Comparison of ENCODE assay signal across 21 cellular contexts in genomic region chr4:113943085-113943484, GRCh38. TPM values are rescaled to one million over a fixed set of nuclear protein-coding genes. Genes with fewer than 3 reads are reported as not detected.
DNase-seq lines count a peak whose midpoint lies in the region; ATAC-seq, FAIRE-seq and TF ChIP-seq lines count a peak whose summit lies in the region.
"Had no signal": no experiment of that assay in that cellular context is flagged by ENCODE, and none has a peak within 500 bp of the region (broad histone marks: within the 10 kb centered on the region; RNA-seq: fewer than 3 reads in every experiment).

No MANE protein-coding gene starts in this region.

- POLR2A ChIA-PET in Panc1 (lab: Charles Lee), result no interaction called here

- H4K20me1 ChIP-seq in keratinocyte (ENCODE audit: control insufficient read depth, extremely low read depth, insufficient read depth, low read length), result no peaks in the 10 kb centered on the region

- peaks cover 23% of the 10 kb centered on the region for H3K4me1 Mint-ChIP-seq in activated naive CD4-positive, alpha-beta T cell treated with anti-CD3 and anti-CD28 coated beads, Interleukin-2, amount 50 U/mL, for 24 hours

- H3K4me3 Mint-ChIP-seq in activated naive CD4-positive, alpha-beta T cell treated with anti-CD3 and anti-CD28 coated beads, Interleukin-2, amount 50 U/mL, for 24 hours, result no peak overlapping the region
- H3K4me3 Mint-ChIP-seq: CD4-positive, alpha-beta T cell; H9 had no signal

- H3K9me1 ChIP-seq in keratinocyte (ENCODE audit: control insufficient read depth, extremely low read depth, insufficient read depth, low read length), result no peaks in the 10 kb centered on the region

- H3K9me3 ChIP-seq in Panc1 (ENCODE audit: control insufficient read depth, insufficient read depth, low read depth, low read length) (no peaks in the 10 kb centered on the region), keratinocyte (ENCODE audit: control insufficient read depth, low read depth, low read length) (no peaks in the 10 kb centered on the region)

- H3K4me2 ChIP-seq in keratinocyte (ENCODE audit: control insufficient read depth, extremely low read depth, insufficient read depth, low read depth, low read length), result no peak overlapping the region

- no peaks in the 10 kb centered on the region for H3K36me3 Mint-ChIP-seq in activated naive CD4-positive, alpha-beta T cell treated with anti-CD3 and anti-CD28 coated beads, Interleukin-2, amount 50 U/mL, for 24 hours
- no peaks in the 10 kb centered on the region for H3K36me3 Mint-ChIP-seq in activated naive CD4-positive, alpha-beta T cell treated with anti-CD3 and anti-CD28 coated beads, Interleukin-2, amount 50 U/mL, for 72 hours

- no peaks in the 10 kb centered on the region for H3K9me3 Mint-ChIP-seq in activated naive CD4-positive, alpha-beta T cell treated with anti-CD3 and anti-CD28 coated beads, Interleukin-2, amount 50 U/mL, for 24 hours
- H3K9me3 Mint-ChIP-seq in activated naive CD4-positive, alpha-beta T cell treated with anti-CD3 and anti-CD28 coated beads, Interleukin-2, amount 50 U/mL, for 72 hours, result peaks cover 0 to 4% of the 10 kb centered on the region in 2 donors
- H3K9me3 Mint-ChIP-seq: CD4-positive, alpha-beta T cell had no signal

- H3K27me3 ChIP-seq in Panc1 (ENCODE audit: control insufficient read depth, insufficient read depth, low read length), result no peaks in the 10 kb centered on the region
- no peaks in the 10 kb centered on the region for H3K27me3 ChIP-seq in keratinocyte (ENCODE audit: control insufficient read depth, extremely low read depth, insufficient read depth, low read length)

- H3K4me1 ChIP-seq in Panc1 (ENCODE audit: control insufficient read depth, insufficient read depth, low read length) (peaks cover 4% of the 10 kb centered on the region), keratinocyte (ENCODE audit: control insufficient read depth, extremely low read depth, insufficient read depth, low read length) (peaks cover 10% of the 10 kb centered on the region)

- BruUV-seq in Panc1 (replicated peaks; lab: Mats Ljungman, UMichigan), result no TSS peak

- no peaks in the 10 kb centered on the region for H3K27me3 Mint-ChIP-seq in activated naive CD4-positive, alpha-beta T cell treated with anti-CD3 and anti-CD28 coated beads, Interleukin-2, amount 50 U/mL, for 24 hours
- H3K27me3 Mint-ChIP-seq: CD4-positive, alpha-beta T cell had no signal

- H3K36me3 ChIP-seq in Panc1 (ENCODE audit: control insufficient read depth, insufficient read depth, low read length) (no peaks in the 10 kb centered on the region; the same call in 1 of the 2 replicates), keratinocyte (ENCODE audit: control insufficient read depth in 2 of 2, extremely low read depth in 1 of 2, insufficient read depth in 2 of 2, low read length in 2 of 2) (no peaks in the 10 kb centered on the region)

- H3K9ac ChIP-seq in keratinocyte (ENCODE audit: control insufficient read depth, extremely low read depth, insufficient read depth, low read length), result no peak overlapping the region

- ATAC-seq in activated naive CD4-positive, alpha-beta T cell treated with anti-CD3 and anti-CD28 coated beads, Interleukin-2, amount 50 U/mL, for 72 hours, result no peak
- ATAC-seq in Panc1 (no peak), HG03460 (IDR thresholded peaks at IDR 0.05; ENCODE audit: unreplicated experiment) (no peak)
- ATAC-seq: K562 had no signal

- no peak for DNase-seq in activated naive CD4-positive, alpha-beta T cell treated with anti-CD3 and anti-CD28 coated beads, Interleukin-2, amount 50 U/mL, for 72 hours (ENCODE audit: low spot score in 2 of 2)
- no peak for DNase-seq in Panc1 (ENCODE audit: low read depth, low spot score)
- DNase-seq in keratinocyte (ENCODE audit: low read depth, low spot score), result no peak
- no peak for DNase-seq in urothelium cell line (ENCODE audit: low spot score)
- no peak for DNase-seq in midbrain (lab: John Stamatoyannopoulos, UW)
- no peak for DNase-seq in NCI-H146 (lab: John Stamatoyannopoulos, UW)
- DNase-seq: ACHN; AML-193; Caco-2; CD4-positive, alpha-beta T cell; H9 had no signal

- H3K79me2 ChIP-seq in keratinocyte (ENCODE audit: control insufficient read depth, insufficient read depth, low read length), result peaks cover 4% of the 10 kb centered on the region

- in situ Hi-C loops in Panc1 (cut with HindIII; ENCODE audit: low pct_unique_long_range_greater_than_20kb, low sequenced_read_pairs), result no loop called here

- intact Hi-C loops in Panc1 (cut with micrococcal nuclease; ENCODE audit: unreplicated experiment), result no loop called here

- peak overlapping the region; percentile 42 for H3K27ac Mint-ChIP-seq in activated naive CD4-positive, alpha-beta T cell treated with anti-CD3 and anti-CD28 coated beads, Interleukin-2, amount 50 U/mL, for 24 hours
- no peak overlapping the region for H3K27ac Mint-ChIP-seq in activated naive CD4-positive, alpha-beta T cell treated with anti-CD3 and anti-CD28 coated beads, Interleukin-2, amount 50 U/mL, for 72 hours
- H3K27ac Mint-ChIP-seq: CD4-positive, alpha-beta T cell had no signal

- H3K27ac ChIP-seq in Panc1 (ENCODE audit: low read length), result peak overlapping the region; percentile 18; the same call in 1 of the 2 replicates
- no peak overlapping the region for H3K27ac ChIP-seq in keratinocyte (ENCODE audit: control insufficient read depth, insufficient read depth, low read length)
- H3K27ac ChIP-seq: C4-2B, HL-60 had no signal

- H2AFZ ChIP-seq in keratinocyte (ENCODE audit: control insufficient read depth, low read length), result no peak overlapping the region

- TF ChIP-seq CTCF in Panc1 (IDR thresholded peaks at IDR 0.05) (no peak), keratinocyte (optimal IDR thresholded peaks at IDR 0.05 in 1 of 3, IDR thresholded peaks at IDR 0.05 in 1 of 3, conservative IDR thresholded peaks at IDR 0.05 in 1 of 3; ENCODE audit: extremely low read depth in 1 of 3, insufficient read depth in 2 of 3, low read length in 3 of 3) (no peak)

- dilution Hi-C loops in keratinocyte (cut with MboI; ENCODE audit: extremely low pct_ligation_motif_present, low sequenced_read_pairs), result no loop called here

- CTCF ChIA-PET in Panc1 (lab: Charles Lee), result interaction anchor here (0.5 kb wide), 1 partner anchor 12 kb away, joined by 3 read pairs; no protein-coding TSS in a partner anchor

- FAIRE-seq in keratinocyte (lab: Jason Lieb, UNC), result peak; percentile 26
- peak; percentile 61 for FAIRE-seq in urothelium cell line (lab: Jason Lieb, UNC)
- FAIRE-seq: A204.1, D721Med, G401.6, GM12891, H1, K562 had no signal

- H3K4me3 ChIP-seq in Panc1 (ENCODE audit: low read depth in 2 of 2, low read length in 2 of 2) (no peak overlapping the region), keratinocyte (ENCODE audit: control insufficient read depth in 2 of 3, extremely low read depth in 1 of 3, insufficient read depth in 2 of 3, low read depth in 1 of 3, low read length in 3 of 3) (no peak overlapping the region)
- H3K4me3 ChIP-seq: K562 had no signal

RNA-seq across cellular contexts. Expression of gene ARSJ, which starts 36.4 kb away (rescaled TPM):
- under 1 TPM in 1 of 2 donors, not detected in 1; 0.14 TPM for total RNA-seq in activated naive CD4-positive, alpha-beta T cell treated with anti-CD3 and anti-CD28 coated beads, Interleukin-2, amount 50 U/mL, for 72 hours
- total RNA-seq in Panc1 (2021; ENCODE audit: unreplicated experiment), result 43.9 TPM
- 17.8 TPM for polyA plus RNA-seq in Panc1 (2012; ENCODE audit: insufficient read length)
- 11.5 to 15.7 TPM (median 13.8 TPM) in 3 replicates for polyA plus RNA-seq in keratinocyte
- 2.1 TPM for polyA plus RNA-seq in keratinocyte (2011; ENCODE audit: low read depth)
- polyA plus RNA-seq in keratinocyte (2011; cell fraction: cytosol; rRNA removed), result 6.3 and 9.0 TPM in 2 replicates
- polyA plus RNA-seq in keratinocyte (2011; cell fraction: nucleus; rRNA removed), result 21.0 and 23.7 TPM in 2 replicates
- polyA plus RNA-seq in keratinocyte (2012; ENCODE audit: low replicate concordance), result 3.8 and 11.3 TPM in 2 replicates
- 10.3 to 16.2 TPM (median 15.2 TPM) in 3 replicates for polyA minus RNA-seq in keratinocyte
- polyA minus RNA-seq in keratinocyte (2011; cell fraction: cytosol; rRNA and poly(A)+ RNA removed), result 10.7 TPM
- polyA minus RNA-seq in keratinocyte (2011; cell fraction: nucleus; rRNA and poly(A)+ RNA removed), result 24.1 and 43.1 TPM in 2 replicates
- total RNA-seq: CD4-positive, alpha-beta T cell; K562 had no signal
- polyA plus RNA-seq: K562 had no signal

Comparison
In these comparisons a context has a peak if more than half of its experiments do, and no peak if none do; other contexts are left out.
1. RNA of gene ARSJ, which starts 36.4 kb away (total RNA-seq): 43.9 TPM in Panc1 (single experiment); 0.14 TPM in activated naive CD4-positive, alpha-beta T cell treated with anti-CD3 and anti-CD28 coated beads, Interleukin-2, amount 50 U/mL, for 72 hours; every median in the first group is over 10 times any median in the second.